8 cellular contexts compared by ENCODE assay signal in genomic region chr20:5654557-5654956, GRCh38. TPM values are rescaled to one million over a fixed set of nuclear protein-coding genes. Genes with fewer than 3 reads are reported as not detected.
A peak's percentile ranks its signal among the peaks of the same experiment; 100 is the strongest.
DNase-seq lines count a peak whose midpoint lies in the region; ATAC-seq and TF ChIP-seq lines count a peak whose summit lies in the region.

No MANE protein-coding gene starts in this region.

- H3K36me3 ChIP-seq in breast epithelium: no peaks in the 10 kb centered on the region
- H3K36me3 ChIP-seq in Karpas-422 (ENCODE audit: insufficient read depth, low read length): no peaks in the 10 kb centered on the region

- no peaks in the 10 kb centered on the region for H3K36me3 Mint-ChIP-seq in MCF 10A (ENCODE audit: insufficient read depth, unreplicated experiment)

- POLR2A ChIA-PET in MCF 10A (lab: Yijun Ruan, JAX): interaction anchor here (0.8 to 8.4 kb wide), 18 partner anchors 9 to 354 kb away, joined by 3 to 163 read pairs (median 3); partner anchors contain the start of gene SHLD1

- H3K9me3 Mint-ChIP-seq in MCF 10A (ENCODE audit: unreplicated experiment): no peaks in the 10 kb centered on the region

- H3K27ac ChIP-seq in breast epithelium: no peak overlapping the region
- H3K27ac ChIP-seq in Karpas-422 (ENCODE audit: low read length): no peak overlapping the region

- H3K9me3 ChIP-seq in breast epithelium (no peaks in the 10 kb centered on the region), Karpas-422 (ENCODE audit: low read length) (no peaks in the 10 kb centered on the region)

- peaks cover 47% of the 10 kb centered on the region for H3K4me1 Mint-ChIP-seq in MCF 10A (ENCODE audit: insufficient read depth, unreplicated experiment)

- no peak overlapping the region for H3K9ac ChIP-seq in Karpas-422 (ENCODE audit: low read length)

- no peak overlapping the region for H3K4me3 Mint-ChIP-seq in MCF 10A (ENCODE audit: unreplicated experiment)

- H3K79me2 ChIP-seq in Karpas-422 (ENCODE audit: low read length): no peaks in the 10 kb centered on the region

- H3K9me2 ChIP-seq in Karpas-422 (replicated peaks; ENCODE audit: insufficient read depth, low read length): no peaks in the 10 kb centered on the region

- no peak for TF ChIP-seq POLR2A in breast epithelium (IDR thresholded peaks at IDR 0.05)

- H2AFZ ChIP-seq in Karpas-422 (ENCODE audit: low read length): no peak overlapping the region

- H4K20me1 ChIP-seq in Karpas-422 (ENCODE audit: insufficient read depth, low read depth, low read length): no peaks in the 10 kb centered on the region

- peak; percentile 92 for DNase-seq in MCF 10A (ENCODE audit: unreplicated experiment)
- no peak for DNase-seq in breast epithelium (ENCODE audit: low spot score in 2 of 2)
- peak; percentile 65 for DNase-seq in SIG-M5 (lab: John Stamatoyannopoulos, UW)
- peak; percentile 87 for DNase-seq in fibroblast of villous mesenchyme (ENCODE audit: low read depth)
- no peak for DNase-seq in NCI-H524 (lab: John Stamatoyannopoulos, UW)
- DNase-seq in Karpas-422: no peak
- no peak for DNase-seq in UCSD-AML1 (lab: John Stamatoyannopoulos, UW; ENCODE audit: unreplicated experiment)

- peak overlapping the region; percentile 96 for H3K27ac Mint-ChIP-seq in MCF 10A (ENCODE audit: low read depth, unreplicated experiment)

- CTCF ChIA-PET in MCF 10A (lab: Yijun Ruan, JAX): interaction anchor here (0.7 to 1.6 kb wide), 5 partner anchors 42 to 133 kb away, joined by 3 to 4 read pairs (median 4); no protein-coding TSS in a partner anchor

- peaks cover 8 to 21% of the 10 kb centered on the region in 2 donors for H3K4me1 ChIP-seq in breast epithelium
- no peaks in the 10 kb centered on the region; the same call in 1 of the 2 replicates for H3K4me1 ChIP-seq in Karpas-422 (ENCODE audit: low read length)

- no peak overlapping the region for H3K4me2 ChIP-seq in Karpas-422 (ENCODE audit: low read depth, low read length, poor library complexity, severe bottlenecking)

- no peak overlapping the region for H3K4me3 ChIP-seq in breast epithelium
- H3K4me3 ChIP-seq in fibroblast of villous mesenchyme (ENCODE audit: low read depth, low read length): no peak overlapping the region
- no peak overlapping the region for H3K4me3 ChIP-seq in Karpas-422 (ENCODE audit: low read length)

- no TSS peak for BruUV-seq in MCF 10A (replicated peaks; lab: Mats Ljungman, UMichigan)

- no peak for ATAC-seq in GM18858 (IDR thresholded peaks at IDR 0.05; ENCODE audit: unreplicated experiment)

- no peaks in the 10 kb centered on the region for H3K27me3 Mint-ChIP-seq in MCF 10A (ENCODE audit: insufficient read depth, unreplicated experiment)

- no peaks in the 10 kb centered on the region for H3K27me3 ChIP-seq in breast epithelium
- no peaks in the 10 kb centered on the region for H3K27me3 ChIP-seq in Karpas-422 (ENCODE audit: low read length)

- no peak for TF ChIP-seq CTCF in MCF 10A (IDR thresholded peaks at IDR 0.05; ENCODE audit: unreplicated experiment)
- TF ChIP-seq CTCF in breast epithelium (IDR thresholded peaks at IDR 0.05): no peak
- TF ChIP-seq CTCF in fibroblast of villous mesenchyme (IDR thresholded peaks at IDR 0.05; ENCODE audit: insufficient read depth, low read depth, low read length): no peak

- intact Hi-C loops in MCF 10A (cut with micrococcal nuclease) (no loop called here), breast epithelium (cut with DNase I; ENCODE audit: low total_unique reads) (no loop called here)

RNA-seq across cellular contexts. Expression of gene GPCPD1, which starts 43.8 kb away (rescaled TPM):
- total RNA-seq in MCF 10A (2022) (35.4 and 63.8 TPM in 2 replicates), breast epithelium (10 to 100 TPM; 18.7 to 35.9 (median 29.5) TPM), fibroblast of villous mesenchyme (10.3 and 13.0 TPM in 2 replicates)
- total RNA-seq in Karpas-422 (2014; rRNA removed; shearing (Covaris generic); ENCODE audit: low replicate concordance): 4.9 and 7.1 TPM in 2 replicates

Comparison
In these comparisons a context has a peak if more than half of its experiments do, and no peak if none do; other contexts are left out.
1. DNase-seq: peak in MCF 10A (single experiment), SIG-M5 (single experiment) and fibroblast of villous mesenchyme (single experiment); none in breast epithelium (0 of 2), NCI-H524 (0 of 2), Karpas-422 (single experiment) and UCSD-AML1 (single experiment).